ENCODE assay signal across 22 cellular contexts in the genomic region with DNA sequence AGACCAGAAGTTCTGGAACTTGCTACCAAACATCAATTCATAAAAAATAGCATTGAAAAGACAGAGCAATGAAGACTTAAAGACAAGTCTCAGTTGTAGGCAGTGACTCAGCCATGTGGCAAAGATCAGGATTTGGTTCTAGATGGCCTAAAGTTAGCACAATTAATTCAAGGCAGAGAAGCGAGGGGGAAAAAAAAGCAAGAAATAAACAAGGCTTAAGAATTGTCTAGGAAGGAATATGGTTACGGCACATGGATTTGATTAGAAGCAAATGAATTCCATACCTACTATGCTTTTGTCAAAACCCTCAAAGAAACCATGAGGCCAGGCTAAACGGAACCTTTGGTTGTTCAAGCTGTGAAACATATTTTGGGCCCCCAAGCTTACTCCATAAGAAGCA.
A peak's percentile ranks its signal among the peaks of the same experiment; 100 is the strongest.
DNase-seq lines count a peak whose midpoint lies in the region; ATAC-seq and TF ChIP-seq lines count a peak whose summit lies in the region.
"Had no signal": no experiment of that assay in that cellular context is flagged by ENCODE, and none has a peak within 500 bp of the region (broad histone marks: within the 10 kb centered on the region; RNA-seq: fewer than 3 reads in every experiment).

No MANE protein-coding gene starts in this region.

- no peaks in the 10 kb centered on the region for H3K4me1 Mint-ChIP-seq in glutamatergic neuron (ENCODE audit: low read depth, unreplicated experiment)
- H3K4me1 Mint-ChIP-seq: CD4-positive, CD25-positive, alpha-beta regulatory T cell had no signal

- no peaks in the 10 kb centered on the region for H3K9me3 Mint-ChIP-seq in glutamatergic neuron (ENCODE audit: unreplicated experiment)

- TF ChIP-seq CTCF in AG09309 (IDR thresholded peaks at IDR 0.05; ENCODE audit: control insufficient read depth, insufficient read depth, low read depth, low read length, missing control alignments) = no peak
- TF ChIP-seq CTCF in glutamatergic neuron (IDR thresholded peaks at IDR 0.05; ENCODE audit: partially characterized antibody, unreplicated experiment) = no peak
- no peak for TF ChIP-seq CTCF in psoas muscle (IDR thresholded peaks at IDR 0.05)

- no peak for ATAC-seq in psoas muscle
- no peak for ATAC-seq in activated CD4-positive, CD25-positive, alpha-beta regulatory T cell treated with anti-CD3 and anti-CD28 coated beads, Interleukin-2, amount 50 U/mL, for 24 hours
- ATAC-seq: A549; CD8-positive, alpha-beta T cell; GM12878 had no signal

- H3K27me3 ChIP-seq in adipocyte (replicated peaks; ENCODE audit: control insufficient read depth, insufficient read depth, low read length) (no peaks in the 10 kb centered on the region), psoas muscle (ENCODE audit: insufficient read depth in 3 of 3, low read length in 2 of 3) (no peaks in the 10 kb centered on the region)

- H3K9me3 ChIP-seq in adipocyte (ENCODE audit: control insufficient read depth, low read length) (no peaks in the 10 kb centered on the region), psoas muscle (peaks cover 8% of the 10 kb centered on the region)
- H3K9me3 ChIP-seq: A549, Caco-2 had no signal

- intact Hi-C loops in psoas muscle (cut with DNase I) = no loop called here

- H3K36me3 Mint-ChIP-seq in glutamatergic neuron (ENCODE audit: unreplicated experiment) = no peaks in the 10 kb centered on the region
- H3K36me3 Mint-ChIP-seq: CD4-positive, CD25-positive, alpha-beta regulatory T cell; CD8-positive, alpha-beta T cell had no signal

- 86 to 93% (median 91%) methylated on average over 3 of the region's 3 CpGs for WGBS in psoas muscle, 3 donors

- H3K4me3 ChIP-seq in AG09309 (ENCODE audit: control insufficient read depth, low read depth, low read length) = no peak overlapping the region
- H3K4me3 ChIP-seq in adipocyte (ENCODE audit: low read length) = no peak overlapping the region
- no peak overlapping the region for H3K4me3 ChIP-seq in psoas muscle
- H3K4me3 ChIP-seq: A549, GM12878, GM23248 had no signal

- H3K36me3 ChIP-seq in adipocyte (ENCODE audit: control insufficient read depth, insufficient read depth, low read length, severe bottlenecking) (no peaks in the 10 kb centered on the region), psoas muscle (ENCODE audit: insufficient read depth in 1 of 2, low read depth in 1 of 2) (no peaks in the 10 kb centered on the region)

- H3K4me3 Mint-ChIP-seq in glutamatergic neuron (ENCODE audit: unreplicated experiment) = no peak overlapping the region
- H3K4me3 Mint-ChIP-seq: CD4-positive, CD25-positive, alpha-beta regulatory T cell; CD8-positive, alpha-beta T cell had no signal

- H3K27ac Mint-ChIP-seq in glutamatergic neuron (ENCODE audit: unreplicated experiment) = no peak overlapping the region
- H3K27ac Mint-ChIP-seq: CD4-positive, CD25-positive, alpha-beta regulatory T cell; CD8-positive, alpha-beta T cell had no signal

- H3K27me3 Mint-ChIP-seq in glutamatergic neuron (ENCODE audit: unreplicated experiment) = no peaks in the 10 kb centered on the region
- H3K27me3 Mint-ChIP-seq: CD4-positive, CD25-positive, alpha-beta regulatory T cell had no signal

- DNase-seq in AG09309 (ENCODE audit: low read depth) = peak; percentile 16
- peak; percentile 48 for DNase-seq in adipocyte (ENCODE audit: low read depth)
- DNase-seq in fibroblast of gingiva (ENCODE audit: low read depth) = peak; percentile 63
- DNase-seq in fibroblast of the conjunctiva (ENCODE audit: low read depth) = peak; percentile 32
- DNase-seq in glutamatergic neuron = no peak
- DNase-seq in psoas muscle = no peak
- DNase-seq in NCI-H526 (lab: John Stamatoyannopoulos, UW) = no peak
- DNase-seq: 8988T; ACHN; Caco-2; CD4-positive, CD25-positive, alpha-beta regulatory T cell; CD8-positive, alpha-beta T cell; DMS79; EL; GDM1; GM23248; H7; HCEC 1CT had no signal

- H3K9ac ChIP-seq in adipocyte (ENCODE audit: low read length) = no peak overlapping the region
- H3K9ac ChIP-seq: GM23248 had no signal

- H3K4me1 ChIP-seq in adipocyte (ENCODE audit: control insufficient read depth, insufficient read depth, low read length) (peaks cover 12% of the 10 kb centered on the region), psoas muscle (no peaks in the 10 kb centered on the region)
- H3K4me1 ChIP-seq: A549, Caco-2 had no signal

- no peak overlapping the region for H3K27ac ChIP-seq in psoas muscle
- H3K27ac ChIP-seq: A549, C4-2B, GM23248 had no signal

Comparison
In these comparisons a context has a peak if more than half of its experiments do, and no peak if none do; other contexts are left out.
1. DNase-seq: peak in AG09309 (single experiment), adipocyte (single experiment), fibroblast of gingiva (single experiment) and fibroblast of the conjunctiva (single experiment); none in glutamatergic neuron (single experiment), psoas muscle (0 of 2) and NCI-H526 (0 of 2).